Comparison of ENCODE assay signal across 8 cellular contexts in genomic region chr10:95289003-95289920, GRCh38. TPM values are rescaled to one million over a fixed set of nuclear protein-coding genes. Genes with fewer than 3 reads are reported as not detected.
DNase-seq lines count a peak whose midpoint lies in the region; ATAC-seq and TF ChIP-seq lines count a peak whose summit lies in the region.

No MANE protein-coding gene starts in this region.

- CTCF ChIA-PET in AG04449 (lab: Yijun Ruan, JAX) = interaction anchor here (1.2 to 3.3 kb wide), 6 partner anchors 10 to 75 kb away, joined by 3 to 13 read pairs (median 6); no protein-coding TSS in a partner anchor

- no peak overlapping the region for H3K9ac ChIP-seq in parathyroid adenoma

- H3K4me3 ChIP-seq in AG04449 (ENCODE audit: low read depth, low read length) = peak overlapping the region; percentile 89
- peak overlapping the region; percentile 87 for H3K4me3 ChIP-seq in GM23338
- peak overlapping the region; percentile 97 for H3K4me3 ChIP-seq in fibroblast of villous mesenchyme (ENCODE audit: low read depth, low read length)
- H3K4me3 ChIP-seq in parathyroid adenoma (ENCODE audit: low read depth, low read length) = peak overlapping the region; percentile 94

- H3K36me3 ChIP-seq in GM23338 (ENCODE audit: insufficient read depth) (no peaks in the 10 kb centered on the region), parathyroid adenoma (ENCODE audit: control insufficient read depth, insufficient read depth, low read length) (no peaks in the 10 kb centered on the region)

- peak; percentile 48 for ATAC-seq in GM23338
- ATAC-seq in HG02571 (IDR thresholded peaks at IDR 0.05; ENCODE audit: unreplicated experiment) = no peak
- ATAC-seq in HG03135 (IDR thresholded peaks at IDR 0.05; ENCODE audit: unreplicated experiment) = no peak

- H3K27ac Mint-ChIP-seq in GM23338 = no peak overlapping the region

- peaks cover 3% of the 10 kb centered on the region; the same call in 1 of the 3 replicates for H3K36me3 Mint-ChIP-seq in GM23338 (ENCODE audit: low read depth)

- H3K79me2 ChIP-seq in GM23338 (replicated peaks; ENCODE audit: insufficient read depth) (peaks cover 61% of the 10 kb centered on the region), parathyroid adenoma (peaks cover 30% of the 10 kb centered on the region)

- H3K9me2 ChIP-seq in GM23338 (ENCODE audit: insufficient read depth) = no peaks in the 10 kb centered on the region

- no peaks in the 10 kb centered on the region for H3K9me3 Mint-ChIP-seq in GM23338

- H3F3A ChIP-seq in GM23338 (replicated peaks; ENCODE audit: low read depth) = peaks cover 11% of the 10 kb centered on the region; the same call in 1 of the 2 replicates

- in situ Hi-C loops in SK-MEL-5 (cut with HindIII; ENCODE audit: low pct_unique_long_range_greater_than_20kb, low sequenced_read_pairs) = no loop called here

- TF ChIP-seq CTCF in AG04449 (IDR thresholded peaks at IDR 0.05; ENCODE audit: insufficient read depth, low read length, missing control alignments) (no peak), GM23338 (conservative IDR thresholded peaks at IDR 0.05; ENCODE audit: low read depth in 2 of 2) (peak; percentile 43 to 45), fibroblast of villous mesenchyme (IDR thresholded peaks at IDR 0.05; ENCODE audit: insufficient read depth, low read depth, low read length) (peak; percentile 47), parathyroid adenoma (IDR thresholded peaks at IDR 0.05) (peak; percentile 35)

- peaks cover 28% of the 10 kb centered on the region for H4K20me1 ChIP-seq in GM23338 (replicated peaks; ENCODE audit: insufficient read depth)

- H3K4me1 ChIP-seq in GM23338 (ENCODE audit: insufficient read depth) = peaks cover 43% of the 10 kb centered on the region
- H3K4me1 ChIP-seq in parathyroid adenoma = peaks cover 11% of the 10 kb centered on the region

- H2AFZ ChIP-seq in GM23338 (no peak overlapping the region; the same call in 1 of the 2 replicates), parathyroid adenoma (peak overlapping the region; percentile 92)

- peaks cover 34% of the 10 kb centered on the region for H3K4me1 Mint-ChIP-seq in GM23338

- H3K4me2 ChIP-seq in GM23338 (peak overlapping the region; percentile 96), parathyroid adenoma (ENCODE audit: low read length) (peak overlapping the region; percentile 58)

- H3K27me3 ChIP-seq in GM23338 (ENCODE audit: insufficient read depth) (peaks cover 34% of the 10 kb centered on the region), parathyroid adenoma (ENCODE audit: control insufficient read depth, insufficient read depth, low read length) (no peaks in the 10 kb centered on the region)

- H3K27me3 Mint-ChIP-seq in GM23338 (ENCODE audit: insufficient read depth, low read depth, poor library complexity) = peaks cover 25% of the 10 kb centered on the region

- DNase-seq in AG04449 (ENCODE audit: low read depth, low spot score) (no peak), GM23338 (ENCODE audit: low spot score) (peak; percentile 82), SK-MEL-5 (ENCODE audit: low read depth, low spot score) (peak; percentile 8), fibroblast of villous mesenchyme (ENCODE audit: low read depth) (peak; percentile 48), COLO829 (ENCODE audit: low spot score) (no peak)

- H3K27ac ChIP-seq in GM23338 (ENCODE audit: low read depth) = no peak overlapping the region
- H3K27ac ChIP-seq in parathyroid adenoma = peak overlapping the region; percentile 80

- H3K4me3 Mint-ChIP-seq in GM23338 = peak overlapping the region; percentile 91

- no peaks in the 10 kb centered on the region for H3K9me3 ChIP-seq in parathyroid adenoma (ENCODE audit: control insufficient read depth, low read length)

- POLR2A ChIA-PET in AG04449 (lab: Yijun Ruan, JAX) = no interaction called here

TF ChIP-seq in GM23338, 12 proteins besides CTCF, POLR2A, EP300 and RAD21:
- no peak for TF ChIP-seq CREB1 (CRISPR knock-in tag; IDR thresholded peaks at IDR 0.05; ENCODE audit: low read depth)
- 0 out of 2 replicates have a peak, but pooled peaks have one; percentile 17 for TF ChIP-seq POLR2AphosphoS5 (IDR thresholded peaks at IDR 0.05; ENCODE audit: low read depth)
- TF ChIP-seq ZNF462 (CRISPR knock-in tag; IDR thresholded peaks at IDR 0.05) = peak; percentile 68; the same call in 1 of the 2 replicates

RNA-seq across cellular contexts. Expression of gene PDLIM1, which starts 1.5 kb away (rescaled TPM):
- 110 and 111 TPM in 2 replicates for total RNA-seq in GM23338 (2014; rRNA removed; shearing (Covaris generic))
- 227 and 233 TPM in 2 replicates for polyA plus RNA-seq in GM23338 (2016; fragmentation: Nextera tagmentation; extraction: Ambion mirVana)
- total RNA-seq in SK-MEL-5 (2014; rRNA removed; shearing (Covaris generic)) = 3.8 and 4.4 TPM in 2 replicates
- polyA plus RNA-seq in SK-MEL-5 (2015; cell fraction: cytosol; rRNA removed) = 31.8 and 32.5 TPM in 2 replicates
- 5.1 and 8.6 TPM in 2 replicates for polyA plus RNA-seq in SK-MEL-5 (2015; cell fraction: nucleus; rRNA removed)
- 65.7 and 75.6 TPM in 2 replicates for total RNA-seq in fibroblast of villous mesenchyme

Comparison
In these comparisons a context has a peak if more than half of its experiments do, and no peak if none do; other contexts are left out.
1. DNase-seq: peak in GM23338 (single experiment), SK-MEL-5 (single experiment) and fibroblast of villous mesenchyme (single experiment); none in AG04449 (single experiment) and COLO829 (single experiment).
2. RNA of gene PDLIM1, which starts 1.5 kb away (total RNA-seq): 110 to 111 TPM in GM23338 and 65.7 to 75.6 TPM in fibroblast of villous mesenchyme; 3.8 to 4.4 TPM in SK-MEL-5; every median in the first group is over 10 times any median in the second.
3. Peak in every context shown above with its lines, with median percentiles within 50 percentile points of each other: H3K4me3 ChIP-seq.